12 cellular contexts compared by ENCODE assay signal in genomic region chrX:73086766-73087165, GRCh38. TPM values are rescaled to one million over a fixed set of nuclear protein-coding genes. Genes with fewer than 3 reads are reported as not detected.
DNase-seq lines count a peak whose midpoint lies in the region; ATAC-seq and TF ChIP-seq lines count a peak whose summit lies in the region.
"Not testable (repeated sequence)": the region's sequence is repeated elsewhere in the genome, so short reads cannot be mapped to it uniquely, and the experiment has no call there.
"Had no signal": no experiment of that assay in that cellular context is flagged by ENCODE, and none has a peak within 500 bp of the region (broad histone marks: within the 10 kb centered on the region; RNA-seq: fewer than 3 reads in every experiment).

No MANE protein-coding gene starts in this region.

- H3K36me3 ChIP-seq in DND-41 (ENCODE audit: insufficient read depth, low read length); RWPE2 (ENCODE audit: low read depth); neural progenitor cell: not testable (repeated sequence)

- H3K79me2 ChIP-seq in DND-41 (ENCODE audit: insufficient read depth, low read length); neural progenitor cell (ENCODE audit: low read depth): not testable (repeated sequence)

- not testable (repeated sequence) for H2AFZ ChIP-seq in DND-41 (ENCODE audit: low read depth, low read length); neural progenitor cell (replicated peaks)

- not testable (repeated sequence) for H3K4me3 Mint-ChIP-seq in neural progenitor cell

- not testable (repeated sequence) for H3K4me1 Mint-ChIP-seq in neural progenitor cell

- H3K27ac Mint-ChIP-seq in neural progenitor cell: not testable (repeated sequence)

- H3K4me3 ChIP-seq in DND-41 (ENCODE audit: low read depth in 1 of 2, low read length in 2 of 2); RWPE2 (ENCODE audit: severe bottlenecking); fibroblast of villous mesenchyme (ENCODE audit: low read depth, low read length); neural progenitor cell: not testable (repeated sequence)

- not testable (repeated sequence) for H3K4me1 ChIP-seq in DND-41 (ENCODE audit: insufficient read depth, low read length); RWPE2 (ENCODE audit: insufficient read depth, poor library complexity, severe bottlenecking); neural progenitor cell

- not testable (repeated sequence) for H3F3A ChIP-seq in neural progenitor cell (ENCODE audit: low read depth)

- H3K27ac ChIP-seq in DND-41 (ENCODE audit: low read length); RWPE2 (ENCODE audit: poor library complexity, severe bottlenecking); neural progenitor cell: not testable (repeated sequence)

- TF ChIP-seq CTCF in DND-41 (IDR thresholded peaks at IDR 0.05; ENCODE audit: borderline replicate concordance, extremely low read depth, low read length, poor library complexity, severe bottlenecking) (peak; percentile 14), RWPE2 (IDR thresholded peaks at IDR 0.05; ENCODE audit: poor library complexity, severe bottlenecking) (peak; percentile 47), neural progenitor cell (IDR thresholded peaks at IDR 0.05) (peak; percentile 42)
- not testable (repeated sequence) for TF ChIP-seq CTCF in fibroblast of villous mesenchyme (IDR thresholded peaks at IDR 0.05; ENCODE audit: insufficient read depth, low read depth, low read length)

- ATAC-seq in DND-41 (ENCODE audit: insufficient read depth, low read depth); RWPE2 (ENCODE audit: low read depth): not testable (repeated sequence)

- H3K36me3 Mint-ChIP-seq in neural progenitor cell: not testable (repeated sequence)

- not testable (repeated sequence) for DNase-seq in DND-41; RWPE2 (ENCODE audit: low spot score)
- DNase-seq in HT-29 (ENCODE audit: low spot score) (peak; percentile 45), NCI-H69 (lab: John Stamatoyannopoulos, UW) (peak; percentile 2), cerebellum (ENCODE audit: low spot score) (peak; percentile 7), fibroblast of villous mesenchyme (ENCODE audit: low read depth) (peak; percentile 11), neural progenitor cell (ENCODE audit: low spot score) (peak; percentile 16)

- H3K27me3 ChIP-seq in DND-41 (ENCODE audit: insufficient read depth, low read length, poor library complexity); RWPE2 (ENCODE audit: insufficient read depth, poor library complexity, severe bottlenecking); neural progenitor cell: not testable (repeated sequence)

- H3K27me3 Mint-ChIP-seq in neural progenitor cell (ENCODE audit: insufficient read depth, low read depth): not testable (repeated sequence)

- not testable (repeated sequence) for H4K20me1 ChIP-seq in DND-41 (ENCODE audit: insufficient read depth, low read length); neural progenitor cell (ENCODE audit: low read depth)

- not testable (repeated sequence) for H3K4me2 ChIP-seq in DND-41 (ENCODE audit: insufficient read depth, low read length); neural progenitor cell

- not testable (repeated sequence) for H3K9me3 ChIP-seq in DND-41 (ENCODE audit: insufficient read depth, low read length, severe bottlenecking); RWPE2 (ENCODE audit: severe bottlenecking); neural progenitor cell (ENCODE audit: low read depth)

- H3K9me3 Mint-ChIP-seq in neural progenitor cell: not testable (repeated sequence)

- not testable (repeated sequence) for H3K9ac ChIP-seq in DND-41 (ENCODE audit: low read depth, low read length); neural progenitor cell

RNA-seq across cellular contexts. Expression of gene PABPC1L2A, which starts 7.5 kb away (rescaled TPM):
- not detected in 2 replicates for total RNA-seq in HT-29 (2014; rRNA removed; shearing (Covaris generic))
- total RNA-seq in cerebellum (0.91 TPM), fibroblast of villous mesenchyme (not detected in 2 replicates), neural progenitor cell (ENCODE audit: low replicate concordance) (0.77 TPM in 1 of 2 replicates, not detected in the other)
- total RNA-seq: B cell, breast epithelium, lower lobe of right lung, renal cortical epithelial cell, T-cell had no signal
